1 cellular context compared by ENCODE assay signal in genomic region chr15:59616390-59616789, GRCh38.
TF ChIP-seq lines count a peak whose summit lies in the region.

No MANE protein-coding gene starts in this region.

TF ChIP-seq in A549, 52 proteins besides CTCF, POLR2A, EP300 and RAD21 (continued from another document):
- peak; percentile 30; the same call in 1 of the 3 replicates for TF ChIP-seq SMC3 (IDR thresholded peaks at IDR 0.05)
